11 cellular contexts compared by ENCODE assay signal in genomic region chr3:171462224-171462623, GRCh38. TPM values are rescaled to one million over a fixed set of nuclear protein-coding genes. Genes with fewer than 3 reads are reported as not detected.
DNase-seq lines count a peak whose midpoint lies in the region; ATAC-seq and TF ChIP-seq lines count a peak whose summit lies in the region.
"Had no signal": no experiment of that assay in that cellular context is flagged by ENCODE, and none has a peak within 500 bp of the region (broad histone marks: within the 10 kb centered on the region; RNA-seq: fewer than 3 reads in every experiment).

No MANE protein-coding gene starts in this region.

- H3K36me3 ChIP-seq in GM06990 (ENCODE audit: control insufficient read depth, insufficient read depth, low read length) (no peaks in the 10 kb centered on the region), iPS-20b (ENCODE audit: insufficient read depth, low read depth, low read length) (no peaks in the 10 kb centered on the region), left lung (no peaks in the 10 kb centered on the region)
- H3K36me3 ChIP-seq: prostate gland had no signal

- no peak overlapping the region for H4K8ac ChIP-seq in H9 (replicated peaks; ENCODE audit: insufficient read length, low read depth, low read length)

- H3K4me1 Mint-ChIP-seq in H9 (peaks cover 40 to 44% of the 10 kb centered on the region in 2 experiments), glutamatergic neuron (ENCODE audit: low read depth, unreplicated experiment) (peaks cover 11% of the 10 kb centered on the region)

- intact Hi-C loops in left lung (cut with DNase I), result no loop called here

- no peaks in the 10 kb centered on the region for H3K79me1 ChIP-seq in H9 (ENCODE audit: insufficient read depth, low read depth, low read length, poor library complexity, severe bottlenecking)

- no peak overlapping the region for H4K5ac ChIP-seq in H9 (ENCODE audit: insufficient read length, low read depth, low read length)

- H4K20me1 ChIP-seq in H9 (ENCODE audit: control insufficient read depth, insufficient read depth, insufficient read length), result no peaks in the 10 kb centered on the region

- H3K18ac ChIP-seq in H9 (ENCODE audit: insufficient read length, low read depth, low read length), result no peak overlapping the region

- peak overlapping the region; percentile 94 for H3K4me2 ChIP-seq in H9 (ENCODE audit: insufficient read depth, insufficient read length, low read length)

- H3K4ac ChIP-seq in H9 (ENCODE audit: low read depth, low read length), result no peak overlapping the region

- H3K36me3 Mint-ChIP-seq in H9 (ENCODE audit: insufficient read depth in 1 of 3, low read depth in 3 of 3) (peaks cover 0 to 2% (median 0%) of the 10 kb centered on the region in 3 experiments; a peak in 1 of 7 replicates), glutamatergic neuron (ENCODE audit: unreplicated experiment) (no peaks in the 10 kb centered on the region)

- no peak overlapping the region for H3K27ac ChIP-seq in H9 (ENCODE audit: insufficient read length, low read depth, low read length)
- no peak overlapping the region for H3K27ac ChIP-seq in iPS-20b (ENCODE audit: low read length)
- no peak overlapping the region for H3K27ac ChIP-seq in left lung
- H3K27ac ChIP-seq: prostate gland had no signal

- H3K23ac ChIP-seq in H9 (ENCODE audit: insufficient read length, low read depth, low read length), result no peak overlapping the region

- H3T11ph ChIP-seq in H9 (ENCODE audit: low read length), result no peak overlapping the region

- H2BK120ac ChIP-seq in H9 (ENCODE audit: low read depth, low read length, poor library complexity, severe bottlenecking), result no peak overlapping the region

- H2AFZ ChIP-seq in H9 (ENCODE audit: low read length), result no peak overlapping the region

- H3K9me3 Mint-ChIP-seq in H9, result peaks cover 4% of the 10 kb centered on the region in 2 experiments; a peak in 4 of 5 replicates
- H3K9me3 Mint-ChIP-seq in glutamatergic neuron (ENCODE audit: unreplicated experiment), result no peaks in the 10 kb centered on the region

- peaks cover 45% of the 10 kb centered on the region for H3K27me3 Mint-ChIP-seq in H9 (ENCODE audit: low read depth)
- H3K27me3 Mint-ChIP-seq in glutamatergic neuron (ENCODE audit: unreplicated experiment), result peaks cover 14% of the 10 kb centered on the region

- no peak overlapping the region for H2BK12ac ChIP-seq in H9 (ENCODE audit: insufficient read length, low read depth, low read length)

- peak overlapping the region; percentile 77 to 92; a peak in 4 of 5 replicates for H3K4me3 Mint-ChIP-seq in H9
- H3K4me3 Mint-ChIP-seq in glutamatergic neuron (ENCODE audit: unreplicated experiment), result no peak overlapping the region

- H3K27me3 ChIP-seq in GM06990 (replicated peaks; ENCODE audit: control insufficient read depth, insufficient read depth, low read length) (no peaks in the 10 kb centered on the region), H9 (ENCODE audit: insufficient read depth, low read length) (no peaks in the 10 kb centered on the region), iPS-20b (ENCODE audit: insufficient read depth, low read length) (peaks cover 35% of the 10 kb centered on the region), left lung (peaks cover 0 to 57% of the 10 kb centered on the region in 2 donors)

- H3K27ac Mint-ChIP-seq in H9 (no peak overlapping the region), glutamatergic neuron (ENCODE audit: unreplicated experiment) (no peak overlapping the region)

- no peak overlapping the region for H4K91ac ChIP-seq in H9 (ENCODE audit: insufficient read length, low read depth, low read length)

- H3K9me3 ChIP-seq in H9 (ENCODE audit: control insufficient read depth, low read depth, low read length) (no peaks in the 10 kb centered on the region), iPS-20b (ENCODE audit: insufficient read depth, low read depth, low read length) (no peaks in the 10 kb centered on the region), left lung (no peaks in the 10 kb centered on the region)
- H3K9me3 ChIP-seq: prostate gland had no signal

- peaks cover 32% of the 10 kb centered on the region for H3K23me2 ChIP-seq in H9 (ENCODE audit: insufficient read length, low read depth, low read length, poor library complexity, severe bottlenecking)

- H2BK20ac ChIP-seq in H9 (ENCODE audit: low read depth, low read length, poor library complexity, severe bottlenecking), result no peak overlapping the region

- H3K14ac ChIP-seq in H9 (ENCODE audit: insufficient read depth, low read length), result no peak overlapping the region

- no peak overlapping the region for H2AK5ac ChIP-seq in H9 (ENCODE audit: insufficient read length, low read length)

- no peak overlapping the region for H3K56ac ChIP-seq in H9 (ENCODE audit: insufficient read length, low read depth, low read length)

- H3K4me3 ChIP-seq in GM06990 (replicated peaks; ENCODE audit: low read depth, low read length) (peak overlapping the region; percentile 91), iPS-20b (ENCODE audit: low read length) (peak overlapping the region; percentile 84; the same call in 1 of the 2 replicates), left lung (no peak overlapping the region)
- H3K4me3 ChIP-seq: prostate gland had no signal

- DNase-seq in GM06990 (ENCODE audit: extremely low read depth, insufficient read length), result no peak
- DNase-seq in H9, result peak; percentile 52
- peak; percentile 26 for DNase-seq in activated CD4-positive, alpha-beta T cell treated with anti-CD3 and anti-CD28 coated beads for 48 hours
- DNase-seq in glutamatergic neuron, result no peak
- no peak for DNase-seq in left lung
- DNase-seq: effector CD4-positive, alpha-beta T cell; NCI-H1694; SHP77 had no signal

- WGBS in H9 (ENCODE audit: extremely low coverage, insufficient read length, low lambda C conversion rate), result no CpG with 5 or more reads among the region's 1 CpG

- H3K79me2 ChIP-seq in H9 (ENCODE audit: insufficient read depth, low read length), result peaks cover 9% of the 10 kb centered on the region; the same call in 1 of the 2 replicates

- ATAC-seq in left lung (no peak), GM19328 (IDR thresholded peaks at IDR 0.05; ENCODE audit: unreplicated experiment) (no peak)

- H3K4me1 ChIP-seq in H9 (ENCODE audit: insufficient read depth, low read length), result peaks cover 5% of the 10 kb centered on the region; the same call in 1 of the 2 replicates
- peaks cover 12% of the 10 kb centered on the region for H3K4me1 ChIP-seq in iPS-20b (ENCODE audit: insufficient read depth, low read length)
- H3K4me1 ChIP-seq in left lung, result peaks cover 9 to 36% of the 10 kb centered on the region in 2 donors
- H3K4me1 ChIP-seq: prostate gland had no signal

- TF ChIP-seq CTCF in GM06990 (IDR thresholded peaks at IDR 0.05; ENCODE audit: insufficient read depth, low read length, poor library complexity, severe bottlenecking), result no peak
- TF ChIP-seq CTCF in H9 (conservative IDR thresholded peaks at IDR 0.05), result no peak
- no peak for TF ChIP-seq CTCF in glutamatergic neuron (IDR thresholded peaks at IDR 0.05; ENCODE audit: partially characterized antibody, unreplicated experiment)
- no peak for TF ChIP-seq CTCF in left lung (IDR thresholded peaks at IDR 0.05)

- H3K9ac ChIP-seq in H9 (ENCODE audit: extremely low read depth, insufficient read length, low read length) (no peak overlapping the region), iPS-20b (ENCODE audit: low read depth, low read length) (peak overlapping the region; percentile 85; the same call in 1 of the 2 replicates)

- H2BK5ac ChIP-seq in H9 (ENCODE audit: insufficient read length, low read length), result no peak overlapping the region

- no peak overlapping the region for H2BK15ac ChIP-seq in H9 (ENCODE audit: low read depth, low read length)

RNA-seq across cellular contexts. Expression of gene TNIK, which starts 2.0 kb away (rescaled TPM):
- 10.2 and 15.9 TPM in 2 replicates for total RNA-seq in H9 (2021)
- total RNA-seq in glutamatergic neuron (ENCODE audit: unreplicated experiment), result 1.5 TPM
- 10 to 100 TPM; 41.3 to 42.0 TPM for total RNA-seq in left lung

Comparison
In these comparisons a context has a peak if more than half of its experiments do, and no peak if none do; other contexts are left out.
1. DNase-seq: peak in H9 (single experiment) and activated CD4-positive, alpha-beta T cell treated with anti-CD3 and anti-CD28 coated beads for 48 hours (single experiment); none in GM06990 (single experiment), glutamatergic neuron (single experiment) and left lung (0 of 2).
2. H3K4me3 ChIP-seq: peak in GM06990 (single experiment) and iPS-20b (single experiment); none in left lung (0 of 2).